In genomic region chrX:132924426-132924825, GRCh38 we compare ENCODE assay signal across 35 cellular contexts. TPM values are rescaled to one million over a fixed set of nuclear protein-coding genes. Genes with fewer than 3 reads are reported as not detected.
"Had no signal": no experiment of that assay in that cellular context is flagged by ENCODE, and none has a peak within 500 bp of the region (broad histone marks: within the 10 kb centered on the region; RNA-seq: fewer than 3 reads in every experiment).

No MANE protein-coding gene starts in this region.

- H3K27me3 ChIP-seq: adrenal gland, body of pancreas, brain microvascular endothelial cell had no signal

- ATAC-seq: activated CD8-positive, alpha-beta T cell treated with anti-CD3 and anti-CD28 coated beads for 36 hours; activated naive CD4-positive, alpha-beta T cell treated with anti-CD3 and anti-CD28 coated beads, Interleukin-2, amount 50 U/mL, for 72 hours; activated T-cell treated with anti-CD3 and anti-CD28 coated beads, Interleukin-2, amount 50 U/mL, for 4 hours; activated T-cell treated with anti-CD3 and anti-CD28 coated beads, Interleukin-2, amount 50 U/mL, for 72 hours; activated T-helper 17 cell treated with anti-CD3 and anti-CD28 coated beads, Interleukin-2, amount 50 U/mL, for 72 hours; body of pancreas had no signal

- H3K27ac Mint-ChIP-seq: activated B cell treated with CpG ODN at 0.5 μM for 24 hours; activated CD4-positive, alpha-beta memory T cell treated with anti-CD3 and anti-CD28 coated beads for 36 hours; activated CD4-positive, alpha-beta T cell treated with anti-CD3 and anti-CD28 coated beads, Interleukin-2, amount 10 ng/mL, durations not matched to agents 24 days and 14 days; activated CD8-positive, alpha-beta T cell treated with anti-CD3 and anti-CD28 coated beads for 36 hours; activated naive CD4-positive, alpha-beta T cell treated with anti-CD3 and anti-CD28 coated beads for 36 hours; activated naive CD4-positive, alpha-beta T cell treated with anti-CD3 and anti-CD28 coated beads, Interleukin-2, amount 50 U/mL, for 72 hours; activated naive CD8-positive, alpha-beta T cell treated with anti-CD3 and anti-CD28 coated beads for 36 hours; activated T-cell treated with anti-CD3 and anti-CD28 coated beads, Interleukin-2, amount 50 U/mL, for 72 hours; activated T-helper 1 cell treated with anti-CD3 and anti-CD28 coated beads, Interleukin-12 subunit alpha, Interleukin-12 subunit beta, Interleukin-2, Interleukin-4 antibody, amounts not matched to agents 30 ng/mL and 10 ng/mL and 1 ng/mL, durations not matched to agents 14 hours and 24 hours and 36 hours; activated T-helper 17 cell treated with anti-CD3 and anti-CD28 coated beads, Interleukin-2, amount 50 U/mL, for 72 hours; T-helper 1 cell treated with Interleukin-12 subunit alpha and Interleukin-12 subunit beta and Interleukin-4 antibody, amounts not matched to agents 30 μg/mL and 1 μg/mL, for 36 hours; T-helper 2 cell treated with Interferon-gamma antibody and Interleukin-4, amounts not matched to agents 5 μg/mL and 100 μg/mL, for 36 hours had no signal

- H3K36me3 Mint-ChIP-seq: activated CD4-positive, alpha-beta memory T cell treated with anti-CD3 and anti-CD28 coated beads for 36 hours; activated naive CD4-positive, alpha-beta T cell treated with anti-CD3 and anti-CD28 coated beads, Interleukin-2, amount 50 U/mL, for 72 hours; activated naive CD8-positive, alpha-beta T cell treated with anti-CD3 and anti-CD28 coated beads for 36 hours had no signal

- H3K9me3 ChIP-seq: adrenal gland, body of pancreas, breast epithelium had no signal

- H3K27ac ChIP-seq: adrenal gland, body of pancreas, brain microvascular endothelial cell, breast epithelium, VCaP had no signal

- H3K36me3 ChIP-seq: adrenal gland, brain microvascular endothelial cell, breast epithelium had no signal

- H3K4me1 ChIP-seq: adrenal gland, body of pancreas, breast epithelium had no signal

- H3K4me1 Mint-ChIP-seq: activated B cell treated with CpG ODN at 0.5 μM for 24 hours; activated CD4-positive, alpha-beta T cell treated with anti-CD3 and anti-CD28 coated beads, Interleukin-2, amount 10 ng/mL, durations not matched to agents 24 days and 14 days; activated naive CD8-positive, alpha-beta T cell treated with anti-CD3 and anti-CD28 coated beads for 36 hours; activated T-helper 17 cell treated with anti-CD3 and anti-CD28 coated beads, Interleukin-2, amount 50 U/mL, for 72 hours had no signal

- H3K27me3 Mint-ChIP-seq: activated CD4-positive, alpha-beta memory T cell treated with anti-CD3 and anti-CD28 coated beads for 36 hours; activated CD4-positive, alpha-beta T cell treated with anti-CD3 and anti-CD28 coated beads, Interleukin-2, amount 10 ng/mL, durations not matched to agents 24 days and 14 days; activated naive CD8-positive, alpha-beta T cell treated with anti-CD3 and anti-CD28 coated beads for 36 hours had no signal

- H3K4me3 Mint-ChIP-seq: activated B cell treated with CpG ODN at 0.5 μM for 24 hours; activated CD4-positive, alpha-beta memory T cell treated with anti-CD3 and anti-CD28 coated beads for 36 hours; activated CD4-positive, alpha-beta T cell treated with anti-CD3 and anti-CD28 coated beads, Interleukin-2, amount 10 ng/mL, durations not matched to agents 24 days and 14 days; activated CD8-positive, alpha-beta T cell treated with anti-CD3 and anti-CD28 coated beads for 36 hours; activated naive CD4-positive, alpha-beta T cell treated with anti-CD3 and anti-CD28 coated beads for 36 hours; activated naive CD8-positive, alpha-beta T cell treated with anti-CD3 and anti-CD28 coated beads for 36 hours; activated T-cell treated with anti-CD3 and anti-CD28 coated beads, Interleukin-2, amount 50 U/mL, for 4 hours; activated T-cell treated with anti-CD3 and anti-CD28 coated beads, Interleukin-2, amount 50 U/mL, for 72 hours; activated T-helper 1 cell treated with anti-CD3 and anti-CD28 coated beads, Interleukin-12 subunit alpha, Interleukin-12 subunit beta, Interleukin-2, Interleukin-4 antibody, amounts not matched to agents 30 ng/mL and 10 ng/mL and 1 ng/mL, durations not matched to agents 14 hours and 24 hours and 36 hours; activated T-helper 17 cell treated with anti-CD3 and anti-CD28 coated beads, Interleukin-2, amount 50 U/mL, for 72 hours; T-helper 1 cell treated with Interleukin-12 subunit alpha and Interleukin-12 subunit beta and Interleukin-4 antibody, amounts not matched to agents 30 μg/mL and 1 μg/mL, for 36 hours; T-helper 2 cell treated with Interferon-gamma antibody and Interleukin-4, amounts not matched to agents 5 μg/mL and 100 μg/mL, for 36 hours had no signal

- H3K9me3 Mint-ChIP-seq: activated B cell treated with CpG ODN at 0.5 μM for 24 hours; activated CD4-positive, alpha-beta memory T cell treated with anti-CD3 and anti-CD28 coated beads for 36 hours; activated CD4-positive, alpha-beta T cell treated with anti-CD3 and anti-CD28 coated beads, Interleukin-2, amount 10 ng/mL, durations not matched to agents 24 days and 14 days; activated CD8-positive, alpha-beta T cell treated with anti-CD3 and anti-CD28 coated beads for 36 hours; activated naive CD4-positive, alpha-beta T cell treated with anti-CD3 and anti-CD28 coated beads for 36 hours; activated naive CD4-positive, alpha-beta T cell treated with anti-CD3 and anti-CD28 coated beads, Interleukin-2, amount 50 U/mL, for 72 hours; activated naive CD8-positive, alpha-beta T cell treated with anti-CD3 and anti-CD28 coated beads for 36 hours; activated T-cell treated with anti-CD3 and anti-CD28 coated beads, Interleukin-2, amount 50 U/mL, for 4 hours; activated T-helper 1 cell treated with anti-CD3 and anti-CD28 coated beads, Interleukin-12 subunit alpha, Interleukin-12 subunit beta, Interleukin-2, Interleukin-4 antibody, amounts not matched to agents 30 ng/mL and 10 ng/mL and 1 ng/mL, durations not matched to agents 14 hours and 24 hours and 36 hours; activated T-helper 17 cell treated with anti-CD3 and anti-CD28 coated beads, Interleukin-2, amount 50 U/mL, for 72 hours; T-helper 1 cell treated with Interleukin-12 subunit alpha and Interleukin-12 subunit beta and Interleukin-4 antibody, amounts not matched to agents 30 μg/mL and 1 μg/mL, for 36 hours; T-helper 2 cell treated with Interferon-gamma antibody and Interleukin-4, amounts not matched to agents 5 μg/mL and 100 μg/mL, for 36 hours had no signal

- DNase-seq: activated B cell treated with CpG ODN at 0.5 μM for 24 hours; activated CD4-positive, alpha-beta memory T cell treated with anti-CD3 and anti-CD28 coated beads for 36 hours; activated CD4-positive, alpha-beta T cell treated with anti-CD3 and anti-CD28 coated beads for 4 hours; activated CD4-positive, alpha-beta T cell treated with anti-CD3 and anti-CD28 coated beads, Interleukin-2, amount 10 ng/mL, durations not matched to agents 24 days and 14 days; activated CD4-positive, alpha-beta T cell treated with anti-CD3 and anti-CD28 coated beads, Interleukin-2, amount 50 U/mL, for 1 hour; activated CD4-positive, alpha-beta T cell treated with anti-CD3 and anti-CD28 coated beads, Interleukin-2, amount 50 U/mL, for 4 hours; activated CD4-positive, CD25-positive, alpha-beta regulatory T cell treated with anti-CD3 and anti-CD28 coated beads, Interleukin-2, amount 50 U/mL, for 72 hours; activated CD8-positive, alpha-beta memory T cell treated with anti-CD3 and anti-CD28 coated beads, Interleukin-2, amount 50 U/mL, for 4 hours; activated CD8-positive, alpha-beta T cell treated with anti-CD3 and anti-CD28 coated beads for 36 hours; activated effector memory CD4-positive, alpha-beta T cell treated with anti-CD3 and anti-CD28 coated beads, Interleukin-2, amount 50 U/mL, for 16 hours; activated gamma-delta T cell treated with Interleukin-2 at 50 U/mL for 16 hours; activated naive CD4-positive, alpha-beta T cell; activated naive CD4-positive, alpha-beta T cell treated with anti-CD3 and anti-CD28 coated beads for 36 hours; activated naive CD4-positive, alpha-beta T cell treated with anti-CD3 and anti-CD28 coated beads, Interleukin-2, amount 50 U/mL, for 16 hours; activated naive CD8-positive, alpha-beta T cell treated with anti-CD3 and anti-CD28 coated beads for 36 hours; activated T-cell treated with anti-CD3 and anti-CD28 coated beads for 4 hours; activated T-cell treated with anti-CD3 and anti-CD28 coated beads, Interleukin-2, amount 50 U/mL, for 1 hour; activated T-cell treated with anti-CD3 and anti-CD28 coated beads, Interleukin-2, amount 50 U/mL, for 4 hours; activated T-cell treated with anti-CD3 and anti-CD28 coated beads, Interleukin-2, amount 50 U/mL, for 72 hours; adrenal gland; amniotic stem cell; aorta; body of pancreas; brain microvascular endothelial cell; central memory CD4-positive, alpha-beta T cell; T-helper 1 cell; T-helper 2 cell; T-helper 9 cell had no signal

- H3K4me3 ChIP-seq: adrenal gland, body of pancreas, breast epithelium had no signal

RNA-seq across cellular contexts. Expression of gene HS6ST2, which starts 34.0 kb away (rescaled TPM):
- total RNA-seq: activated B cell treated with CpG ODN at 0.5 μM for 24 hours had no signal
- polyA plus RNA-seq: aorta had no signal
